Comparison of ENCODE assay signal across 8 cellular contexts in genomic region chr3:150409527-150410310, GRCh38. TPM values are rescaled to one million over a fixed set of nuclear protein-coding genes. Genes with fewer than 3 reads are reported as not detected.
DNase-seq lines count a peak whose midpoint lies in the region; ATAC-seq and TF ChIP-seq lines count a peak whose summit lies in the region.

No MANE protein-coding gene starts in this region.

- peaks cover 4 to 6% of the 10 kb centered on the region in 2 experiments; a peak in 3 of 4 replicates for H3K79me1 ChIP-seq in IMR-90 (ENCODE audit: low read depth in 1 of 2, low read length in 2 of 2)

- no TSS peak for BruUV-seq in IMR-90 (replicated peaks; lab: Mats Ljungman, UMichigan)

- no peaks in the 10 kb centered on the region for H3K9me1 ChIP-seq in IMR-90 (ENCODE audit: insufficient read depth, low read length)

- intact Hi-C loops in IMR-90 (cut with micrococcal nuclease) (loop anchor here (1.0 to 2.0 kb wide), 2 partner anchors 135 to 473 kb away; no protein-coding TSS in a partner anchor), heart left ventricle (cut with DNase I) (loop anchor here (2.0 to 10.0 kb wide), 18 partner anchors 37 to 445 kb away; partner anchors contain the start of genes EIF2A (in 2 of the 10), SERP1 (in 2 of the 10) and PFN2 (in 1 of the 10)), posterior cingulate gyrus (cut with DNase I) (loop anchor here (1.0 to 10.0 kb wide), 7 partner anchors 62 to 655 kb away; partner anchors contain the start of genes COMMD2, EIF2A, PFN2 and SERP1), uterus (cut with DNase I; ENCODE audit: low total_unique reads) (no loop called here)

- peaks cover 53% of the 10 kb centered on the region for H4K20me1 ChIP-seq in IMR-90 (ENCODE audit: insufficient read depth, low read length)

- H4K5ac ChIP-seq in IMR-90 (ENCODE audit: low read depth, low read length), result peak overlapping the region; percentile 3; the same call in 1 of the 2 replicates

- 0% methylated on average over 36 of the region's 71 CpGs; no CpG with 5 or more reads in 1 of the 2 experiments for WGBS in IMR-90 (ENCODE audit: extremely low coverage in 2 of 2, insufficient read length in 1 of 2), 2 experiments
- WGBS in heart left ventricle, 4 donors, result 0% methylated on average over 33 to 71 of the region's 71 CpGs

- POLR2A ChIA-PET in IMR-90 (lab: Charles Lee; ENCODE audit: unreplicated experiment), result interaction anchor here (0.6 to 1.2 kb wide), 6 partner anchors 48 to 363 kb away, joined by 3 to 7 read pairs (median 4); no protein-coding TSS in a partner anchor

- H3K4me1 ChIP-seq in IMR-90 (ENCODE audit: control insufficient read depth, insufficient read depth, low read length) (no peaks in the 10 kb centered on the region), heart left ventricle (peaks cover 0 to 44% (median 22%) of the 10 kb centered on the region in 12 donors), uterus (peaks cover 0 to 3% of the 10 kb centered on the region in 2 donors)

- H2AK9ac ChIP-seq in IMR-90 (replicated peaks; ENCODE audit: low read depth, low read length, poor library complexity), result peak overlapping the region; percentile 99

- H3K56ac ChIP-seq in IMR-90 (ENCODE audit: extremely low read depth, insufficient read depth, low read length), result peak overlapping the region; percentile 97

- H2BK15ac ChIP-seq in IMR-90 (ENCODE audit: low read depth, low read length), result peak overlapping the region; percentile 61; the same call in 2 of the 3 replicates

- H3K27me3 ChIP-seq in IMR-90 (ENCODE audit: control insufficient read depth, insufficient read depth, low read length) (no peaks in the 10 kb centered on the region), heart left ventricle (no peaks in the 10 kb centered on the region), uterus (no peaks in the 10 kb centered on the region)

- no peak overlapping the region for H2BK20ac ChIP-seq in IMR-90 (ENCODE audit: low read depth, low read length)

- H3K36me3 ChIP-seq in IMR-90 (ENCODE audit: control insufficient read depth, insufficient read depth, low read length) (peaks cover 6% of the 10 kb centered on the region), heart left ventricle (no peaks in the 10 kb centered on the region), uterus (no peaks in the 10 kb centered on the region)

- peak; percentile 46; the same call in 1 of the 2 replicates for TF ChIP-seq RAD21 in IMR-90 (IDR thresholded peaks at IDR 0.05; ENCODE audit: low read length)

- H3K9ac ChIP-seq in IMR-90 (ENCODE audit: low read depth, low read length), result peak overlapping the region; percentile 94

- peak overlapping the region; percentile 93 for H3K4me2 ChIP-seq in IMR-90 (ENCODE audit: low read depth, low read length)

- H3K4ac ChIP-seq in IMR-90 (ENCODE audit: low read depth, low read length), result peak overlapping the region; percentile 91

- TF ChIP-seq POLR2A in IMR-90 (IDR thresholded peaks at IDR 0.05; ENCODE audit: low read depth, low read length), result 0 out of 2 replicates have a peak, but pooled peaks have one; percentile 25
- TF ChIP-seq POLR2A in heart left ventricle (IDR thresholded peaks at IDR 0.05), result no peak
- TF ChIP-seq POLR2A in uterus (IDR thresholded peaks at IDR 0.05), result peak in 1 of 2 donors; percentile 40

- ATAC-seq in GM21381 (IDR thresholded peaks at IDR 0.05; ENCODE audit: unreplicated experiment) (peak; percentile 26), IMR-90 (ENCODE audit: low read depth) (peak; percentile 2), heart left ventricle (peak; percentile 47 to 67 (median 58))

- peak overlapping the region; percentile 71 for H4K91ac ChIP-seq in IMR-90 (ENCODE audit: insufficient read depth, low read depth, low read length)

- H3K4me3 ChIP-seq in IMR-90 (ENCODE audit: insufficient read depth, low read depth, low read length), result peak overlapping the region; percentile 76
- H3K4me3 ChIP-seq in heart left ventricle, result peak overlapping the region; percentile 71 to 92 (median 86)
- peak overlapping the region; percentile 57 to 95 for H3K4me3 ChIP-seq in uterus

- DNase-seq in DMS 273 treated with DMSO at 0.1 percent for 48 hours (lab: John Stamatoyannopoulos, UW), result peak; percentile 49
- DNase-seq in IMR-90, result peak; percentile 60
- DNase-seq in SK-N-DZ (ENCODE audit: low spot score), result peak; percentile 86
- peak; percentile 29 for DNase-seq in activated naive CD8-positive, alpha-beta T cell treated with anti-CD3 and anti-CD28 coated beads, Interleukin-2, amount 50 U/mL, for 16 hours (ENCODE audit: low read depth, low spot score)
- peak; percentile 76 to 89 (median 80) for DNase-seq in heart left ventricle
- peak; percentile 62 to 96 (median 74) for DNase-seq in posterior cingulate gyrus
- peak; percentile 72 for DNase-seq in uterus

- H2BK120ac ChIP-seq in IMR-90 (ENCODE audit: low read depth, low read length), result peak overlapping the region; percentile 55

- peak overlapping the region; percentile 97 for H3K27ac ChIP-seq in IMR-90 (ENCODE audit: insufficient read depth, low read length)
- H3K27ac ChIP-seq in heart left ventricle, result peak overlapping the region; percentile 96 to 100 (median 99)
- H3K27ac ChIP-seq in uterus, result peak overlapping the region; percentile 99 to 100

- H2AK5ac ChIP-seq in IMR-90 (ENCODE audit: low read depth, low read length), result peak overlapping the region; percentile 72

- H3K18ac ChIP-seq in IMR-90 (ENCODE audit: low read depth, low read length), result peak overlapping the region; percentile 65

- H3K14ac ChIP-seq in IMR-90 (replicated peaks; ENCODE audit: low read depth, low read length), result peak overlapping the region; percentile 96

- peak overlapping the region; percentile 54 to 66; a peak in 2 of 4 replicates for H4K8ac ChIP-seq in IMR-90 (ENCODE audit: low read depth in 2 of 2, low read length in 2 of 2)

- CTCF ChIA-PET in IMR-90 (lab: Yijun Ruan, JAX), result interaction anchor here (0.7 to 1.2 kb wide), 6 partner anchors 84 to 187 kb away, joined by 3 to 4 read pairs (median 3); no protein-coding TSS in a partner anchor

- H3K9me3 ChIP-seq in IMR-90 (ENCODE audit: control insufficient read depth, insufficient read depth, low read length), result no peaks in the 10 kb centered on the region
- H3K9me3 ChIP-seq in heart left ventricle, result no peaks in the 10 kb centered on the region
- no peaks in the 10 kb centered on the region for H3K9me3 ChIP-seq in uterus

- H2AFZ ChIP-seq in IMR-90 (replicated peaks; ENCODE audit: low read length, poor library complexity), result peak overlapping the region; percentile 39

- H3K23ac ChIP-seq in IMR-90 (ENCODE audit: low read depth, low read length), result peak overlapping the region; percentile 99

- dilution Hi-C loops in IMR-90 (cut with HindIII; ENCODE audit: low sequenced_read_pairs, unreplicated experiment), result no loop called here

- in situ Hi-C loops in IMR-90 (cut with MboI; ENCODE audit: low sequenced_read_pairs), result loop anchor here (5.0 kb wide), 1 partner anchor 182 kb away; no protein-coding TSS in a partner anchor

- TF ChIP-seq CTCF in IMR-90 (conservative IDR thresholded peaks at IDR 0.05; ENCODE audit: low read depth, low read length) (peak; percentile 48), heart left ventricle (IDR thresholded peaks at IDR 0.05) (peak; percentile 42 to 77 (median 60)), uterus (IDR thresholded peaks at IDR 0.05) (peak; percentile 59 to 77 (median 64))

- peak overlapping the region; percentile 95 for H2BK5ac ChIP-seq in IMR-90 (ENCODE audit: low read depth, low read length, poor library complexity, severe bottlenecking)

TF ChIP-seq in IMR-90, 13 proteins besides CTCF, POLR2A, EP300 and RAD21:
- TF ChIP-seq MXI1 (IDR thresholded peaks at IDR 0.05; ENCODE audit: borderline replicate concordance, low read depth, low read length), result peak; percentile 43; the same call in 1 of the 2 replicates
- TF ChIP-seq MAZ (IDR thresholded peaks at IDR 0.05; ENCODE audit: borderline replicate concordance, low read depth, low read length), result peak; percentile 39; the same call in 1 of the 2 replicates
- TF ChIP-seq MAFK (IDR thresholded peaks at IDR 0.05; ENCODE audit: low read depth, low read length), result no peak

RNA-seq across cellular contexts. Expression of gene TSC22D2, which starts 1.6 kb away (rescaled TPM):
- total RNA-seq in IMR-90 (2012; rRNA removed) (12.2 and 15.8 TPM in 2 replicates), heart left ventricle (10 to 100 TPM; 12.7 to 55.8 (median 32.6) TPM), uterus (10 to 100 TPM; 11.8 to 60.5 (median 23.6) TPM)
- polyA plus RNA-seq in IMR-90 (2012; rRNA removed) (16.7 and 20.5 TPM in 2 replicates), heart left ventricle (10 to 100 TPM; 11.5 to 22.6 TPM)
- polyA plus RNA-seq in IMR-90 (2012; cell fraction: cytosol; rRNA removed), result 6.3 and 8.5 TPM in 2 replicates
- 8.2 and 33.9 TPM in 2 replicates for polyA plus RNA-seq in IMR-90 (2012; cell fraction: nucleus; rRNA removed; ENCODE audit: low replicate concordance)
- 7.1 and 7.5 TPM in 2 replicates for polyA plus RNA-seq in SK-N-DZ (2014; cell fraction: cytosol; rRNA removed)
- polyA plus RNA-seq in SK-N-DZ (2014; cell fraction: nucleus; rRNA removed), result 10.1 and 10.7 TPM in 2 replicates

Comparison
In these comparisons a context has a peak if more than half of its experiments do, and no peak if none do; other contexts are left out.
1. Peak in every context shown above with its lines: DNase-seq, ATAC-seq, H3K4me3 ChIP-seq and H3K27ac ChIP-seq.
2. DNase-seq: peak in every context shown above with its lines; median percentile 86 in SK-N-DZ; 80 in heart left ventricle; 74 in posterior cingulate gyrus; 72 in uterus; 60 in IMR-90; 49 in DMS 273 treated with DMSO at 0.1 percent for 48 hours; 29 in activated naive CD8-positive, alpha-beta T cell treated with anti-CD3 and anti-CD28 coated beads, Interleukin-2, amount 50 U/mL, for 16 hours.
3. ATAC-seq: peak in every context shown above with its lines; median percentile 58 in heart left ventricle; 26 in GM21381; 2 in IMR-90.